Comparison of ENCODE assay signal across 8 cellular contexts in genomic region chr2:26764906-26765305, GRCh38. TPM values are rescaled to one million over a fixed set of nuclear protein-coding genes. Genes with fewer than 3 reads are reported as not detected.
DNase-seq lines count a peak whose midpoint lies in the region; ATAC-seq lines count a peak whose summit lies in the region.

No MANE protein-coding gene starts in this region.

- H3K4me1 Mint-ChIP-seq in stimulated activated naive B cell treated with anti-CD40 and anti-IgM and Interleukin-4, amounts not matched to agents 10 μg/mL and 1 μg/mL and 100 μg/mL, for 72 hours = peaks cover 24 to 37% of the 10 kb centered on the region in 2 donors

- DNase-seq in DMS53 (lab: John Stamatoyannopoulos, UW) (peak; percentile 33), DMS53 treated with DMSO at 0.1 percent for 48 hours (lab: John Stamatoyannopoulos, UW; ENCODE audit: unreplicated experiment) (no peak)
- DNase-seq in activated naive CD4-positive, alpha-beta T cell treated with anti-CD3 and anti-CD28 coated beads, Interleukin-2, amount 50 U/mL, for 72 hours (ENCODE audit: low spot score in 2 of 2) = no peak
- no peak for DNase-seq in stimulated activated naive B cell treated with anti-CD40 and anti-IgM and Interleukin-4, amounts not matched to agents 10 μg/mL and 1 μg/mL and 100 μg/mL, for 72 hours
- DNase-seq in stimulated activated naive CD4-positive, alpha-beta T cell (lab: John Stamatoyannopoulos, UW) = no peak

- peak overlapping the region; percentile 92 to 99 for H3K4me3 Mint-ChIP-seq in stimulated activated naive B cell treated with anti-CD40 and anti-IgM and Interleukin-4, amounts not matched to agents 10 μg/mL and 1 μg/mL and 100 μg/mL, for 72 hours

- H3K9ac ChIP-seq in iPS-20b (ENCODE audit: low read depth, low read length) = peak overlapping the region; percentile 85; the same call in 1 of the 2 replicates

- peak in 1 of 2 donors; percentile 56 for ATAC-seq in activated naive CD4-positive, alpha-beta T cell treated with anti-CD3 and anti-CD28 coated beads, Interleukin-2, amount 50 U/mL, for 72 hours
- no peak for ATAC-seq in stimulated activated naive B cell treated with anti-CD40 and anti-IgM and Interleukin-4, amounts not matched to agents 10 μg/mL and 1 μg/mL and 100 μg/mL, for 72 hours (replicated peaks)
- ATAC-seq in HG03354 (IDR thresholded peaks at IDR 0.05; ENCODE audit: poor library complexity, severe bottlenecking, unreplicated experiment) (no peak), GM18873 (IDR thresholded peaks at IDR 0.05; ENCODE audit: low FRiP score, unreplicated experiment) (no peak)

- peak overlapping the region; percentile 95 to 99 for H3K27ac Mint-ChIP-seq in activated naive CD4-positive, alpha-beta T cell treated with anti-CD3 and anti-CD28 coated beads, Interleukin-2, amount 50 U/mL, for 72 hours
- peak overlapping the region; percentile 96 for H3K27ac Mint-ChIP-seq in stimulated activated naive B cell treated with anti-CD40 and anti-IgM and Interleukin-4, amounts not matched to agents 10 μg/mL and 1 μg/mL and 100 μg/mL, for 72 hours

- H3K4me1 ChIP-seq in iPS-20b (ENCODE audit: insufficient read depth, low read length) = no peaks in the 10 kb centered on the region

- peaks cover 4 to 5% of the 10 kb centered on the region in 2 donors for H3K36me3 Mint-ChIP-seq in activated naive CD4-positive, alpha-beta T cell treated with anti-CD3 and anti-CD28 coated beads, Interleukin-2, amount 50 U/mL, for 72 hours
- H3K36me3 Mint-ChIP-seq in stimulated activated naive B cell treated with anti-CD40 and anti-IgM and Interleukin-4, amounts not matched to agents 10 μg/mL and 1 μg/mL and 100 μg/mL, for 72 hours = peaks cover 7 to 11% of the 10 kb centered on the region in 2 donors

- no peaks in the 10 kb centered on the region for H3K36me3 ChIP-seq in iPS-20b (ENCODE audit: insufficient read depth, low read depth, low read length)

- peak overlapping the region; percentile 87 for H3K4me3 ChIP-seq in iPS-20b (ENCODE audit: low read length)

- no peaks in the 10 kb centered on the region for H3K9me3 Mint-ChIP-seq in activated naive CD4-positive, alpha-beta T cell treated with anti-CD3 and anti-CD28 coated beads, Interleukin-2, amount 50 U/mL, for 72 hours
- no peaks in the 10 kb centered on the region for H3K9me3 Mint-ChIP-seq in stimulated activated naive B cell treated with anti-CD40 and anti-IgM and Interleukin-4, amounts not matched to agents 10 μg/mL and 1 μg/mL and 100 μg/mL, for 72 hours

- H3K9me3 ChIP-seq in iPS-20b (ENCODE audit: insufficient read depth, low read depth, low read length) = no peaks in the 10 kb centered on the region

- H3K27ac ChIP-seq in iPS-20b (ENCODE audit: low read length) = no peak overlapping the region

- H3K27me3 ChIP-seq in iPS-20b (ENCODE audit: insufficient read depth, low read length) = peaks cover 10% of the 10 kb centered on the region; the same call in 1 of the 2 replicates

- H3K27me3 Mint-ChIP-seq in stimulated activated naive B cell treated with anti-CD40 and anti-IgM and Interleukin-4, amounts not matched to agents 10 μg/mL and 1 μg/mL and 100 μg/mL, for 72 hours = no peaks in the 10 kb centered on the region

RNA-seq across cellular contexts. Expression of gene SLC35F6, which starts 0.8 kb away (rescaled TPM):
- 1 to 10 TPM; 5.1 to 8.6 TPM for total RNA-seq in activated naive CD4-positive, alpha-beta T cell treated with anti-CD3 and anti-CD28 coated beads, Interleukin-2, amount 50 U/mL, for 72 hours

RNA-seq across cellular contexts. Expression of gene CENPA, which starts 20.9 kb away (rescaled TPM):
- 10 to 100 TPM; 26.9 to 38.1 TPM for total RNA-seq in activated naive CD4-positive, alpha-beta T cell treated with anti-CD3 and anti-CD28 coated beads, Interleukin-2, amount 50 U/mL, for 72 hours
